ENCODE assay signal across 1 cellular context in the genomic region with DNA sequence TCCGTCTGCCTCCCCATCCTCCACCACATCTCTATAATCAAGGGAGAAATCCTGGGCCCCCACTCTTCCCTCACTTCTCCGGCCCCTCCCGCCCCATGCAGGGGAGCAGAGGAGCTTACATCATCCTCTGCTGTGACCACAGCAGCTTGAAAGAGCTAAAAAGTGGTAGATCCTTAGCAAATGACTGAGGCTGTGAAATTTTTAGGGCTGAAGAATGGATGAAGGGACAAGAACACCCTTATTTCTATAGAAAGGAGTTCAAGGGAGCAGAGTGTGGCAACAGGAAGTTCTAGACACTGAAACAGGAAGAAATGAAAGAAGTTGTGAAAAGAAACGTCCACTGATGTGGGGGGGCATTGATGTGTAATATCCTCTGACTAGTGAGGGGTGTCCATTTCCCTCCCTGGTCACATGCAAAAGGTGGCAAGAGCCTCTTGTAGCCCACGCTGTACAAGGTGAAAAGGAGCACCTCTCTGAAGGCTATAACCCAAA.
TF ChIP-seq lines count a peak whose summit lies in the region.

No MANE protein-coding gene starts in this region.

TF ChIP-seq in HepG2, 621 proteins besides CTCF, POLR2A, EP300 and RAD21 (continued from another document):
- TF ChIP-seq HES4 (CRISPR knock-in tag; IDR thresholded peaks at IDR 0.05; ENCODE audit: borderline replicate concordance) (no peak), PHF5A (CRISPR knock-in tag; IDR thresholded peaks at IDR 0.05; ENCODE audit: low read depth, unreplicated experiment) (no peak), ATM (IDR thresholded peaks at IDR 0.05; ENCODE audit: borderline replicate concordance) (no peak)
